1 cellular context compared by ENCODE assay signal in the genomic region with DNA sequence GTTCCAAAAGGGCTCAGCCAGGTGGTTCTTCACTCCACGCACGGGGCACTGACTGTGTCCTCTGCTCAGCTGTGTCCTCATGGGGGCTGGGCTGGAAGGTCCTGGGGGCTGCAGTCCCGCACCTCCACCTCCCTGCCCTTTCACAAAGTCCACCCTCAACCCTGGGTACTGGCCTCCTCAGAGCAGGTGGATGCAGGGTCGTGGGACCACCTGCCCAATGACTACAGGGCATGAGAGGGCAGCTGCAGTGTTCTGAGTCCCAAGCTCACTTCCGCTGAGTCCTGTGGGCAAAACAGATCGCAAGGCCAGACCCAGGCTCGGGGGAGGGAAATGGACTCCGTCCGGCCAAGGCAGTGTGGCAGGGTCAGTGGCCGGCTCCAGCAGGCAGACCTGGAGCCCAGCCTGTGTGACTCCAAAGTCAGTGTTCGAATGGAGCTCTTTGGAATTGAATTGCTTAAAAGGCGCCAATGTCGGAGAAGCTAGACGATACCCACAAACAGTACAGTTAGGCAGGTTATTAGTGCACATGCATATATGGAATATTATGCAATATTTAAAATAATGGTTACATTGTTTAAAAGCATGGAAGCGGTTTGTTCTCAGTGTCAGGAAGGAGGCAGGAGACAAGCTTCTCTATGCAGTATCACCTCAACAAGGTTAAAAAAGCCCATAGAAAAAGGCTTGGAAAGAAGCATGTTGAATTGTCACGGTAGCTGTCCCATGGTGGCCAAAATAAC.
TF ChIP-seq lines count a peak whose summit lies in the region.

No MANE protein-coding gene starts in this region.

TF ChIP-seq in HepG2, 621 proteins besides CTCF, POLR2A, EP300 and RAD21 (continued from another document and continues in another):
- TF ChIP-seq, protein P1, sequence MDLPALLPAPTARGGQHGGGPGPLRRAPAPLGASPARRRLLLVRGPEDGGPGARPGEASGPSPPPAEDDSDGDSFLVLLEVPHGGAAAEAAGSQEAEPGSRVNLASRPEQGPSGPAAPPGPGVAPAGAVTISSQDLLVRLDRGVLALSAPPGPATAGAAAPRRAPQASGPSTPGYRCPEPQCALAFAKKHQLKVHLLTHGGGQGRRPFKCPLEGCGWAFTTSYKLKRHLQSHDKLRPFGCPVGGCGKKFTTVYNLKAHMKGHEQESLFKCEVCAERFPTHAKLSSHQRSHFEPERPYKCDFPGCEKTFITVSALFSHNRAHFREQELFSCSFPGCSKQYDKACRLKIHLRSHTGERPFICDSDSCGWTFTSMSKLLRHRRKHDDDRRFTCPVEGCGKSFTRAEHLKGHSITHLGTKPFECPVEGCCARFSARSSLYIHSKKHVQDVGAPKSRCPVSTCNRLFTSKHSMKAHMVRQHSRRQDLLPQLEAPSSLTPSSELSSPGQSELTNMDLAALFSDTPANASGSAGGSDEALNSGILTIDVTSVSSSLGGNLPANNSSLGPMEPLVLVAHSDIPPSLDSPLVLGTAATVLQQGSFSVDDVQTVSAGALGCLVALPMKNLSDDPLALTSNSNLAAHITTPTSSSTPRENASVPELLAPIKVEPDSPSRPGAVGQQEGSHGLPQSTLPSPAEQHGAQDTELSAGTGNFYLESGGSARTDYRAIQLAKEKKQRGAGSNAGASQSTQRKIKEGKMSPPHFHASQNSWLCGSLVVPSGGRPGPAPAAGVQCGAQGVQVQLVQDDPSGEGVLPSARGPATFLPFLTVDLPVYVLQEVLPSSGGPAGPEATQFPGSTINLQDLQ (CRISPR knock-in tag; IDR thresholded peaks at IDR 0.05), result no peak
- TF ChIP-seq BRD4 (CRISPR knock-in tag; IDR thresholded peaks at IDR 0.05) (peak; percentile 57; the same call in 1 of the 2 replicates), ZNF274 (CRISPR knock-in tag; IDR thresholded peaks at IDR 0.05) (no peak), NFKB2 (CRISPR knock-in tag; IDR thresholded peaks at IDR 0.05; ENCODE audit: borderline replicate concordance) (peak; percentile 49; the same call in 1 of the 2 replicates), ZNF775 (CRISPR knock-in tag; IDR thresholded peaks at IDR 0.05; ENCODE audit: borderline replicate concordance) (no peak), HMGA1 (CRISPR knock-in tag; conservative IDR thresholded peaks at IDR 0.05) (no peak), HHEX (CRISPR knock-in tag; IDR thresholded peaks at IDR 0.05) (no peak), ZBTB42 (CRISPR knock-in tag; IDR thresholded peaks at IDR 0.05) (no peak), RFXAP (CRISPR knock-in tag; IDR thresholded peaks at IDR 0.05; ENCODE audit: borderline replicate concordance) (0 out of 2 replicates have a peak, but pooled peaks have one; percentile 16), ZNF703 (CRISPR knock-in tag; IDR thresholded peaks at IDR 0.05; ENCODE audit: borderline replicate concordance) (no peak), ZNF713 (CRISPR knock-in tag; IDR thresholded peaks at IDR 0.05) (0 out of 2 replicates have a peak, but pooled peaks have one; percentile 66), PTBP1 (IDR thresholded peaks at IDR 0.05; ENCODE audit: low read depth, low read length, poor library complexity, severe bottlenecking) (no peak), ZNF878 (CRISPR knock-in tag; IDR thresholded peaks at IDR 0.05) (no peak), CBX2 (IDR thresholded peaks at IDR 0.05; ENCODE audit: low read depth, low read length) (no peak), CBX2 (CRISPR knock-in tag; IDR thresholded peaks at IDR 0.05; ENCODE audit: low read depth) (no peak), ZNF350 (CRISPR knock-in tag; IDR thresholded peaks at IDR 0.05; ENCODE audit: borderline replicate concordance, low read depth) (no peak), KLF15 (CRISPR knock-in tag; IDR thresholded peaks at IDR 0.05; ENCODE audit: borderline replicate concordance) (no peak), FOXO1 (CRISPR knock-in tag; IDR thresholded peaks at IDR 0.05) (peak; percentile 36; the same call in 1 of the 2 replicates), ZFYVE20 (CRISPR knock-in tag; IDR thresholded peaks at IDR 0.05; ENCODE audit: borderline replicate concordance, low read depth) (no peak), MZF1 (CRISPR knock-in tag; IDR thresholded peaks at IDR 0.05; ENCODE audit: borderline replicate concordance) (no peak), CEBPG (CRISPR knock-in tag; IDR thresholded peaks at IDR 0.05) (peak; percentile 53; the same call in 1 of the 2 replicates), ZSCAN12 (CRISPR knock-in tag; IDR thresholded peaks at IDR 0.05) (no peak), FOXA1 (IDR thresholded peaks at IDR 0.05) (no peak), FOXA1 (CRISPR knock-in tag; IDR thresholded peaks at IDR 0.05) (no peak), KDM3A (CRISPR knock-in tag; IDR thresholded peaks at IDR 0.05; ENCODE audit: low read depth) (0 out of 2 replicates have a peak, but pooled peaks have one; percentile 25), SPEN (CRISPR knock-in tag; IDR thresholded peaks at IDR 0.05; ENCODE audit: low read depth) (peak; percentile 68; the same call in 1 of the 2 replicates), ERF (CRISPR knock-in tag; IDR thresholded peaks at IDR 0.05) (no peak), CHD2 (IDR thresholded peaks at IDR 0.05; ENCODE audit: low read depth, low read length) (no peak), ZNF180 (CRISPR knock-in tag; IDR thresholded peaks at IDR 0.05; ENCODE audit: borderline replicate concordance, low read depth) (no peak), ZNF607 (CRISPR knock-in tag; IDR thresholded peaks at IDR 0.05; ENCODE audit: borderline replicate concordance) (no peak), JUNB (CRISPR knock-in tag; IDR thresholded peaks at IDR 0.05; ENCODE audit: borderline replicate concordance) (0 out of 2 replicates have a peak, but pooled peaks have one; percentile 31), SOX5 (CRISPR knock-in tag; IDR thresholded peaks at IDR 0.05; ENCODE audit: borderline replicate concordance) (0 out of 2 replicates have a peak, but pooled peaks have one; percentile 21), ZNF564 (CRISPR knock-in tag; IDR thresholded peaks at IDR 0.05) (no peak; the same call in 1 of the 2 replicates), SMAD1 (CRISPR knock-in tag; IDR thresholded peaks at IDR 0.05; ENCODE audit: borderline replicate concordance, low read depth) (no peak)
- TF ChIP-seq, protein P2, sequence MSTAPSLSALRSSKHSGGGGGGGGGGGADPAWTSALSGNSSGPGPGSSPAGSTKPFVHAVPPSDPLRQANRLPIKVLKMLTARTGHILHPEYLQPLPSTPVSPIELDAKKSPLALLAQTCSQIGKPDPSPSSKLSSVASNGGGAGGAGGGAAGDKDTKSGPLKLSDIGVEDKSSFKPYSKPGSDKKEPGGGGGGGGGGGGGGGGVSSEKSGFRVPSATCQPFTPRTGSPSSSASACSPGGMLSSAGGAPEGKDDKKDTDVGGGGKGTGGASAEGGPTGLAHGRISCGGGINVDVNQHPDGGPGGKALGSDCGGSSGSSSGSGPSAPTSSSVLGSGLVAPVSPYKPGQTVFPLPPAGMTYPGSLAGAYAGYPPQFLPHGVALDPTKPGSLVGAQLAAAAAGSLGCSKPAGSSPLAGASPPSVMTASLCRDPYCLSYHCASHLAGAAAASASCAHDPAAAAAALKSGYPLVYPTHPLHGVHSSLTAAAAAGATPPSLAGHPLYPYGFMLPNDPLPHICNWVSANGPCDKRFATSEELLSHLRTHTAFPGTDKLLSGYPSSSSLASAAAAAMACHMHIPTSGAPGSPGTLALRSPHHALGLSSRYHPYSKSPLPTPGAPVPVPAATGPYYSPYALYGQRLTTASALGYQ (CRISPR knock-in tag; IDR thresholded peaks at IDR 0.05), result no peak
- TF ChIP-seq, protein P3, sequence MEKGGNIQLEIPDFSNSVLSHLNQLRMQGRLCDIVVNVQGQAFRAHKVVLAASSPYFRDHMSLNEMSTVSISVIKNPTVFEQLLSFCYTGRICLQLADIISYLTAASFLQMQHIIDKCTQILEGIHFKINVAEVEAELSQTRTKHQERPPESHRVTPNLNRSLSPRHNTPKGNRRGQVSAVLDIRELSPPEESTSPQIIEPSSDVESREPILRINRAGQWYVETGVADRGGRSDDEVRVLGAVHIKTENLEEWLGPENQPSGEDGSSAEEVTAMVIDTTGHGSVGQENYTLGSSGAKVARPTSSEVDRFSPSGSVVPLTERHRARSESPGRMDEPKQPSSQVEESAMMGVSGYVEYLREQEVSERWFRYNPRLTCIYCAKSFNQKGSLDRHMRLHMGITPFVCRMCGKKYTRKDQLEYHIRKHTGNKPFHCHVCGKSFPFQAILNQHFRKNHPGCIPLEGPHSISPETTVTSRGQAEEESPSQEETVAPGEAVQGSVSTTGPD (CRISPR knock-in tag; IDR thresholded peaks at IDR 0.05), result no peak
- TF ChIP-seq, protein P4, sequence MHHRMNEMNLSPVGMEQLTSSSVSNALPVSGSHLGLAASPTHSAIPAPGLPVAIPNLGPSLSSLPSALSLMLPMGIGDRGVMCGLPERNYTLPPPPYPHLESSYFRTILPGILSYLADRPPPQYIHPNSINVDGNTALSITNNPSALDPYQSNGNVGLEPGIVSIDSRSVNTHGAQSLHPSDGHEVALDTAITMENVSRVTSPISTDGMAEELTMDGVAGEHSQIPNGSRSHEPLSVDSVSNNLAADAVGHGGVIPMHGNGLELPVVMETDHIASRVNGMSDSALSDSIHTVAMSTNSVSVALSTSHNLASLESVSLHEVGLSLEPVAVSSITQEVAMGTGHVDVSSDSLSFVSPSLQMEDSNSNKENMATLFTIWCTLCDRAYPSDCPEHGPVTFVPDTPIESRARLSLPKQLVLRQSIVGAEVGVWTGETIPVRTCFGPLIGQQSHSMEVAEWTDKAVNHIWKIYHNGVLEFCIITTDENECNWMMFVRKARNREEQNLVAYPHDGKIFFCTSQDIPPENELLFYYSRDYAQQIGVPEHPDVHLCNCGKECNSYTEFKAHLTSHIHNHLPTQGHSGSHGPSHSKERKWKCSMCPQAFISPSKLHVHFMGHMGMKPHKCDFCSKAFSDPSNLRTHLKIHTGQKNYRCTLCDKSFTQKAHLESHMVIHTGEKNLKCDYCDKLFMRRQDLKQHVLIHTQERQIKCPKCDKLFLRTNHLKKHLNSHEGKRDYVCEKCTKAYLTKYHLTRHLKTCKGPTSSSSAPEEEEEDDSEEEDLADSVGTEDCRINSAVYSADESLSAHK (CRISPR knock-in tag; IDR thresholded peaks at IDR 0.05; ENCODE audit: borderline replicate concordance), result no peak
- TF ChIP-seq, protein P5, sequence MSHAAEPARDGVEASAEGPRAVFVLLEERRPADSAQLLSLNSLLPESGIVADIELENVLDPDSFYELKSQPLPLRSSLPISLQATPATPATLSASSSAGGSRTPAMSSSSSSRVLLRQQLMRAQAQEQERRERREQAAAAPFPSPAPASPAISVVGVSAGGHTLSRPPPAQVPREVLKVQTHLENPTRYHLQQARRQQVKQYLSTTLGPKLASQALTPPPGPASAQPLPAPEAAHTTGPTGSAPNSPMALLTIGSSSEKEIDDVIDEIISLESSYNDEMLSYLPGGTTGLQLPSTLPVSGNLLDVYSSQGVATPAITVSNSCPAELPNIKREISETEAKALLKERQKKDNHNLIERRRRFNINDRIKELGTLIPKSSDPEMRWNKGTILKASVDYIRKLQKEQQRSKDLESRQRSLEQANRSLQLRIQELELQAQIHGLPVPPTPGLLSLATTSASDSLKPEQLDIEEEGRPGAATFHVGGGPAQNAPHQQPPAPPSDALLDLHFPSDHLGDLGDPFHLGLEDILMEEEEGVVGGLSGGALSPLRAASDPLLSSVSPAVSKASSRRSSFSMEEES (CRISPR knock-in tag; IDR thresholded peaks at IDR 0.05), result 0 out of 2 replicates have a peak, but pooled peaks have one; percentile 37
- TF ChIP-seq, protein P6, sequence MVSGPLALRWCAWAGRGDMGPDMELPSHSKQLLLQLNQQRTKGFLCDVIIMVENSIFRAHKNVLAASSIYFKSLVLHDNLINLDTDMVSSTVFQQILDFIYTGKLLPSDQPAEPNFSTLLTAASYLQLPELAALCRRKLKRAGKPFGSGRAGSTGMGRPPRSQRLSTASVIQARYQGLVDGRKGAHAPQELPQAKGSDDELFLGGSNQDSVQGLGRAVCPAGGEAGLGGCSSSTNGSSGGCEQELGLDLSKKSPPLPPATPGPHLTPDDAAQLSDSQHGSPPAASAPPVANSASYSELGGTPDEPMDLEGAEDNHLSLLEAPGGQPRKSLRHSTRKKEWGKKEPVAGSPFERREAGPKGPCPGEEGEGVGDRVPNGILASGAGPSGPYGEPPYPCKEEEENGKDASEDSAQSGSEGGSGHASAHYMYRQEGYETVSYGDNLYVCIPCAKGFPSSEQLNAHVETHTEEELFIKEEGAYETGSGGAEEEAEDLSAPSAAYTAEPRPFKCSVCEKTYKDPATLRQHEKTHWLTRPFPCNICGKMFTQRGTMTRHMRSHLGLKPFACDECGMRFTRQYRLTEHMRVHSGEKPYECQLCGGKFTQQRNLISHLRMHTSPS (CRISPR knock-in tag; IDR thresholded peaks at IDR 0.05; ENCODE audit: low read depth), result peak; percentile 94
- TF ChIP-seq, protein P7, sequence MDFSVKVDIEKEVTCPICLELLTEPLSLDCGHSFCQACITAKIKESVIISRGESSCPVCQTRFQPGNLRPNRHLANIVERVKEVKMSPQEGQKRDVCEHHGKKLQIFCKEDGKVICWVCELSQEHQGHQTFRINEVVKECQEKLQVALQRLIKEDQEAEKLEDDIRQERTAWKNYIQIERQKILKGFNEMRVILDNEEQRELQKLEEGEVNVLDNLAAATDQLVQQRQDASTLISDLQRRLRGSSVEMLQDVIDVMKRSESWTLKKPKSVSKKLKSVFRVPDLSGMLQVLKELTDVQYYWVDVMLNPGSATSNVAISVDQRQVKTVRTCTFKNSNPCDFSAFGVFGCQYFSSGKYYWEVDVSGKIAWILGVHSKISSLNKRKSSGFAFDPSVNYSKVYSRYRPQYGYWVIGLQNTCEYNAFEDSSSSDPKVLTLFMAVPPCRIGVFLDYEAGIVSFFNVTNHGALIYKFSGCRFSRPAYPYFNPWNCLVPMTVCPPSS (IDR thresholded peaks at IDR 0.05), result no peak
- TF ChIP-seq, protein P8, sequence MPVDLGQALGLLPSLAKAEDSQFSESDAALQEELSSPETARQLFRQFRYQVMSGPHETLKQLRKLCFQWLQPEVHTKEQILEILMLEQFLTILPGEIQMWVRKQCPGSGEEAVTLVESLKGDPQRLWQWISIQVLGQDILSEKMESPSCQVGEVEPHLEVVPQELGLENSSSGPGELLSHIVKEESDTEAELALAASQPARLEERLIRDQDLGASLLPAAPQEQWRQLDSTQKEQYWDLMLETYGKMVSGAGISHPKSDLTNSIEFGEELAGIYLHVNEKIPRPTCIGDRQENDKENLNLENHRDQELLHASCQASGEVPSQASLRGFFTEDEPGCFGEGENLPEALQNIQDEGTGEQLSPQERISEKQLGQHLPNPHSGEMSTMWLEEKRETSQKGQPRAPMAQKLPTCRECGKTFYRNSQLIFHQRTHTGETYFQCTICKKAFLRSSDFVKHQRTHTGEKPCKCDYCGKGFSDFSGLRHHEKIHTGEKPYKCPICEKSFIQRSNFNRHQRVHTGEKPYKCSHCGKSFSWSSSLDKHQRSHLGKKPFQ (CRISPR knock-in tag; IDR thresholded peaks at IDR 0.05; ENCODE audit: insufficient replicate concordance), result no peak
- TF ChIP-seq, protein P9, sequence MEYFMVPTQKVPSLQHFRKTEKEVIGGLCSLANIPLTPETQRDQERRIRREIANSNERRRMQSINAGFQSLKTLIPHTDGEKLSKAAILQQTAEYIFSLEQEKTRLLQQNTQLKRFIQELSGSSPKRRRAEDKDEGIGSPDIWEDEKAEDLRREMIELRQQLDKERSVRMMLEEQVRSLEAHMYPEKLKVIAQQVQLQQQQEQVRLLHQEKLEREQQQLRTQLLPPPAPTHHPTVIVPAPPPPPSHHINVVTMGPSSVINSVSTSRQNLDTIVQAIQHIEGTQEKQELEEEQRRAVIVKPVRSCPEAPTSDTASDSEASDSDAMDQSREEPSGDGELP (IDR thresholded peaks at IDR 0.05; ENCODE audit: borderline replicate concordance, low read depth), result no peak; the same call in 1 of the 2 replicates
